10 cellular contexts compared by ENCODE assay signal in the genomic region with DNA sequence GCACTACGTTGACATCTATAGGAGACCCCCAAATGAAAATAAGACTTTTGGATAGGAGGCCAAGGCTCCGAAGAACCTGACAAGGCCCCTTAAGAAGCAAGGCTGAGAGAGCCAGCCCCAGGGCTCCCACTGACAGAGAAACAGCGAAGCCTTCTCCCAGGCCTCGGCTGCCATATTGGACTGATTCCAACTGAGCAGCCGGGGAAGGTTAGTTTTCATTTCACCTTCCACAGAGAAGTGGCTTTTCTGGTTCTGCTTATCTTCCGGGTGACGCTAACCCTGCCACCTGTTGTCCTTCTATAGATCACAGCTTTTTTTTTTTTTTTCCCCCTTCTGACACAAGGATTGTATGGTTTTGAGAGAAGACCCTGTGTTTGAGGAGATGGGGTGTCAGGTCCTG.
A peak's percentile ranks its signal among the peaks of the same experiment; 100 is the strongest.
DNase-seq lines count a peak whose midpoint lies in the region; ATAC-seq, FAIRE-seq and TF ChIP-seq lines count a peak whose summit lies in the region.
"Had no signal": no experiment of that assay in that cellular context is flagged by ENCODE, and none has a peak within 500 bp of the region (broad histone marks: within the 10 kb centered on the region; RNA-seq: fewer than 3 reads in every experiment).

No MANE protein-coding gene starts in this region.

- no peaks in the 10 kb centered on the region for H3K9me3 Mint-ChIP-seq in natural killer cell
- H3K9me3 Mint-ChIP-seq in activated T-helper 2 cell treated with anti-CD3 and anti-CD28 coated beads, Interferon-gamma antibody, Interleukin-2, Interleukin-4, amounts not matched to agents 10 μg/mL and 5 μg/mL and 100 μg/mL, durations not matched to agents 14 hours and 24 hours and 36 hours = no peaks in the 10 kb centered on the region

- WGBS in thyroid gland, 2 donors = 35 to 38% methylated on average over 7 of the region's 7 CpGs

- H3K27ac Mint-ChIP-seq in natural killer cell = no peak overlapping the region
- no peak overlapping the region for H3K27ac Mint-ChIP-seq in activated T-helper 2 cell treated with anti-CD3 and anti-CD28 coated beads, Interferon-gamma antibody, Interleukin-2, Interleukin-4, amounts not matched to agents 10 μg/mL and 5 μg/mL and 100 μg/mL, durations not matched to agents 14 hours and 24 hours and 36 hours

- TF ChIP-seq POLR2A in thyroid gland (IDR thresholded peaks at IDR 0.05) = no peak

- peak overlapping the region; percentile 66 to 98 (median 91) for H3K27ac ChIP-seq in thyroid gland

- no peak for FAIRE-seq in RCC 7860 (lab: Jason Lieb, UNC)

- H3K9me3 ChIP-seq in thyroid gland = no peaks in the 10 kb centered on the region

- intact Hi-C loops in thyroid gland (cut with DNase I) = no loop called here
- intact Hi-C loops in natural killer cell (cut with micrococcal nuclease) = no loop called here
- intact Hi-C loops in activated T-helper 2 cell treated with anti-CD3 and anti-CD28 coated beads, Interferon-gamma antibody, Interleukin-2, Interleukin-4, amounts not matched to agents 10 μg/mL and 5 μg/mL and 100 μg/mL, durations not matched to agents 14 hours and 24 hours and 36 hours (cut with micrococcal nuclease) = no loop called here

- no peak overlapping the region for H3K4me3 Mint-ChIP-seq in natural killer cell
- no peak overlapping the region for H3K4me3 Mint-ChIP-seq in activated T-helper 2 cell treated with anti-CD3 and anti-CD28 coated beads, Interferon-gamma antibody, Interleukin-2, Interleukin-4, amounts not matched to agents 10 μg/mL and 5 μg/mL and 100 μg/mL, durations not matched to agents 14 hours and 24 hours and 36 hours (ENCODE audit: low read depth)

- no peak for ATAC-seq in natural killer cell
- ATAC-seq: right cardiac atrium had no signal

- peaks cover 6 to 23% of the 10 kb centered on the region in 2 donors for H3K27me3 Mint-ChIP-seq in natural killer cell (ENCODE audit: low read depth in 2 of 2)
- H3K27me3 Mint-ChIP-seq in activated T-helper 2 cell treated with anti-CD3 and anti-CD28 coated beads, Interferon-gamma antibody, Interleukin-2, Interleukin-4, amounts not matched to agents 10 μg/mL and 5 μg/mL and 100 μg/mL, durations not matched to agents 14 hours and 24 hours and 36 hours (ENCODE audit: low read depth) = no peaks in the 10 kb centered on the region

- H3K4me1 Mint-ChIP-seq in natural killer cell = no peaks in the 10 kb centered on the region
- no peaks in the 10 kb centered on the region for H3K4me1 Mint-ChIP-seq in activated T-helper 2 cell treated with anti-CD3 and anti-CD28 coated beads, Interferon-gamma antibody, Interleukin-2, Interleukin-4, amounts not matched to agents 10 μg/mL and 5 μg/mL and 100 μg/mL, durations not matched to agents 14 hours and 24 hours and 36 hours (ENCODE audit: low read depth)

- H3K36me3 ChIP-seq in thyroid gland = no peaks in the 10 kb centered on the region

- no peaks in the 10 kb centered on the region for H3K27me3 ChIP-seq in thyroid gland

- H3K36me3 Mint-ChIP-seq in natural killer cell = no peaks in the 10 kb centered on the region
- H3K36me3 Mint-ChIP-seq in activated T-helper 2 cell treated with anti-CD3 and anti-CD28 coated beads, Interferon-gamma antibody, Interleukin-2, Interleukin-4, amounts not matched to agents 10 μg/mL and 5 μg/mL and 100 μg/mL, durations not matched to agents 14 hours and 24 hours and 36 hours (ENCODE audit: low read depth) = no peaks in the 10 kb centered on the region

- DNase-seq in NCI-H748 (lab: John Stamatoyannopoulos, UW; ENCODE audit: unreplicated experiment) = peak; percentile 64
- DNase-seq in NCI-H748 treated with DMSO at 0.1 percent for 48 hours (lab: John Stamatoyannopoulos, UW) = no peak
- DNase-seq in NCI-H345 treated with DMSO at 0.1 percent for 48 hours (lab: John Stamatoyannopoulos, UW; ENCODE audit: unreplicated experiment) = peak; percentile 20
- DNase-seq in epithelial cell of esophagus (ENCODE audit: low read depth) = peak; percentile 59
- peak; percentile 80 to 81 for DNase-seq in thyroid gland
- DNase-seq in natural killer cell = no peak
- no peak for DNase-seq in RCC 7860 (ENCODE audit: low spot score)
- no peak for DNase-seq in activated T-helper 2 cell treated with anti-CD3 and anti-CD28 coated beads, Interferon-gamma antibody, Interleukin-2, Interleukin-4, amounts not matched to agents 10 μg/mL and 5 μg/mL and 100 μg/mL, durations not matched to agents 14 hours and 24 hours and 36 hours (ENCODE audit: low spot score)
- DNase-seq: hippocampal formation, right cardiac atrium had no signal

- TF ChIP-seq CTCF in epithelial cell of esophagus (IDR thresholded peaks at IDR 0.05; ENCODE audit: insufficient read depth, low read depth, low read length, missing control alignments) = no peak
- peak in 4 of 6 experiments; percentile 18 to 49 (median 26) for TF ChIP-seq CTCF in thyroid gland (IDR thresholded peaks at IDR 0.05)
- no peak for TF ChIP-seq CTCF in natural killer cell (IDR thresholded peaks at IDR 0.05)

- H3K4me1 ChIP-seq in thyroid gland = peaks cover 34 to 40% of the 10 kb centered on the region in 2 donors

- H3K4me3 ChIP-seq in epithelial cell of esophagus (ENCODE audit: low read length) (no peak overlapping the region), thyroid gland (replicated peaks in 1 of 3) (no peak overlapping the region)

Comparison
In these comparisons a context has a peak if more than half of its experiments do, and no peak if none do; other contexts are left out.
1. DNase-seq: peak in NCI-H748 (single experiment), NCI-H345 treated with DMSO at 0.1 percent for 48 hours (single experiment), epithelial cell of esophagus (single experiment) and thyroid gland (2 of 2); none in NCI-H748 treated with DMSO at 0.1 percent for 48 hours (single experiment), natural killer cell (single experiment), RCC 7860 (single experiment) and activated T-helper 2 cell treated with anti-CD3 and anti-CD28 coated beads, Interferon-gamma antibody, Interleukin-2, Interleukin-4, amounts not matched to agents 10 μg/mL and 5 μg/mL and 100 μg/mL, durations not matched to agents 14 hours and 24 hours and 36 hours (single experiment).
2. CTCF ChIP-seq: peak in thyroid gland (4 of 6); none in epithelial cell of esophagus (single experiment) and natural killer cell (single experiment).